In the genomic region with DNA sequence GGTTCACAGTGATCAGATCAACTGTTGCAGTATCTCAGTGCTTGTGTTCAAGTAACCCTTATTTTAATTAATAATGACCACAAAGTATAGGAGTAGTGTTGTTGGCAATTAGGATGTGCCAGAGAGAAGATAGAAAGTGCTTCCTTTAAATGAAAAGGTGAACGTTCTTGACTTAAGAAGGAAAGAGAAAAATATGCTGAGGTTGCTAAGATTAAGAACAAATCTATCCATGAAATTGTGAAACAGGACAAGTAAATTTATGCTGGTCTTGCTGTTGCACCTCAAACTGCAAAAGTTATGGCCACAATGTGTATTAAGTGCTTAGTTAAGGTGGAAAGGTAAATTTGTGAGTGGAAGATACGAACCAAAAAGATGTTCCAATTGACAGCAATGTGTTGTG, we compare ENCODE assay signal across 19 cellular contexts.
DNase-seq lines count a peak whose midpoint lies in the region; ATAC-seq, FAIRE-seq and TF ChIP-seq lines count a peak whose summit lies in the region.
"Had no signal": no experiment of that assay in that cellular context is flagged by ENCODE, and none has a peak within 500 bp of the region (broad histone marks: within the 10 kb centered on the region; RNA-seq: fewer than 3 reads in every experiment).

No MANE protein-coding gene starts in this region.

- ATAC-seq in A549 (no peak), PC-3 (no peak), K562 (no peak), T-helper 17 cell (no peak)
- ATAC-seq: GM23338, HCT116 had no signal

- no peaks in the 10 kb centered on the region for H3F3A ChIP-seq in PC-3 (ENCODE audit: low read length, unreplicated experiment)

- POLR2A ChIA-PET in A549 (lab: Yijun Ruan, JAX) (no interaction called here), PC-3 (lab: Charles Lee; ENCODE audit: unreplicated experiment) (no interaction called here), K562 (lab: Yijun Ruan, JAX) (no interaction called here)

- no peak overlapping the region for H3K27ac Mint-ChIP-seq in T-helper 17 cell
- H3K27ac Mint-ChIP-seq: CD4-positive, alpha-beta memory T cell; GM23338; H9 had no signal

- H3K4me3 Mint-ChIP-seq in T-helper 17 cell = no peak overlapping the region
- H3K4me3 Mint-ChIP-seq: CD4-positive, alpha-beta memory T cell; GM23338; H9 had no signal

- TF ChIP-seq POLR2A in A549 (IDR thresholded peaks at IDR 0.05; ENCODE audit: low read length) = no peak
- TF ChIP-seq POLR2A in K562 (conservative IDR thresholded peaks at IDR 0.05) = no peak

- H3K4me2 ChIP-seq in A549 = no peak overlapping the region
- H3K4me2 ChIP-seq in PC-3 (ENCODE audit: low read length) = 0 out of 2 replicates have a peak overlapping the region, but pooled peaks have one; percentile 67
- H3K4me2 ChIP-seq in K562 (ENCODE audit: insufficient read depth, low read length) = no peak overlapping the region
- H3K4me2 ChIP-seq: GM23338 had no signal

- BruUV-seq in PC-3 (replicated peaks; lab: Mats Ljungman, UMichigan) = no TSS peak
- no TSS peak for BruUV-seq in K562 (replicated peaks; lab: Mats Ljungman, UMichigan)

- H3K9ac ChIP-seq in PC-3 (ENCODE audit: low read length) (no peak overlapping the region), K562 (ENCODE audit: insufficient read depth in 1 of 2, low read depth in 2 of 2, low read length in 2 of 2) (no peak overlapping the region)

- intact Hi-C loops in PC-3 (cut with micrococcal nuclease) = no loop called here
- intact Hi-C loops in K562 (cut with micrococcal nuclease) = no loop called here

- no peaks in the 10 kb centered on the region for H3K79me2 ChIP-seq in PC-3 (ENCODE audit: low read length)
- no peaks in the 10 kb centered on the region for H3K79me2 ChIP-seq in K562 (ENCODE audit: control insufficient read depth, insufficient read depth, low read length)

- no peak for TF ChIP-seq CTCF in A549 (IDR thresholded peaks at IDR 0.05)
- TF ChIP-seq CTCF in PC-3 (conservative IDR thresholded peaks at IDR 0.05; ENCODE audit: low read depth, low read length) = no peak
- TF ChIP-seq CTCF in K562 (IDR thresholded peaks at IDR 0.05 in 2 of 3, conservative IDR thresholded peaks at IDR 0.05 in 1 of 3; ENCODE audit: insufficient read depth in 2 of 3, low read depth in 1 of 3, low read length in 3 of 3) = no peak

- TF ChIP-seq RAD21 in A549 (conservative IDR thresholded peaks at IDR 0.05 in 1 of 2, IDR thresholded peaks at IDR 0.05 in 1 of 2) (no peak), K562 (CRISPR knock-in tag; conservative IDR thresholded peaks at IDR 0.05 in 1 of 2, IDR thresholded peaks at IDR 0.05 in 1 of 2) (no peak)

- no peaks in the 10 kb centered on the region for H3K9me1 ChIP-seq in K562 (ENCODE audit: control insufficient read depth, insufficient read depth, low read length)

- no peaks in the 10 kb centered on the region for H3K9me2 ChIP-seq in PC-3 (replicated peaks; ENCODE audit: low read length)

- in situ Hi-C loops in K562 (cut with MboI) = no loop called here

- no peaks in the 10 kb centered on the region for H3K27me3 ChIP-seq in PC-3 (ENCODE audit: low read length)
- H3K27me3 ChIP-seq in K562 (ENCODE audit: control insufficient read depth in 2 of 2, insufficient read depth in 2 of 2, low read length in 2 of 2) = no peaks in the 10 kb centered on the region

- H2AFZ ChIP-seq in PC-3 (ENCODE audit: low read length) (no peak overlapping the region), K562 (ENCODE audit: low read depth, low read length) (no peak overlapping the region)
- H2AFZ ChIP-seq: GM23338 had no signal

- H3K4me3 ChIP-seq in A549 (no peak overlapping the region), PC-3 (ENCODE audit: low read length) (no peak overlapping the region), K562 (no peak overlapping the region)
- H3K4me3 ChIP-seq: GM23338 had no signal

- H3K36me3 ChIP-seq in PC-3 (ENCODE audit: low read depth, low read length) (no peaks in the 10 kb centered on the region), K562 (ENCODE audit: control insufficient read depth, insufficient read depth, low read length) (no peaks in the 10 kb centered on the region)

- FAIRE-seq in A549 (lab: Jason Lieb, UNC) (no peak), K562 (lab: Jason Lieb, UNC) (no peak)
- FAIRE-seq: GM12891, GM18507 had no signal

- H3K4me1 ChIP-seq in A549 (peaks cover 41% of the 10 kb centered on the region), PC-3 (ENCODE audit: insufficient read depth, low read length) (peaks cover 34% of the 10 kb centered on the region), K562 (replicated peaks in 1 of 2; ENCODE audit: control insufficient read depth in 2 of 2, insufficient read depth in 2 of 2, low read length in 2 of 2) (no peaks in the 10 kb centered on the region)

- H3K9me3 ChIP-seq in A549 (no peaks in the 10 kb centered on the region), PC-3 (ENCODE audit: low read length) (peaks cover under 1% of the 10 kb centered on the region; the same call in 1 of the 2 replicates), K562 (replicated peaks; ENCODE audit: control insufficient read depth, insufficient read depth, low read depth, low read length) (no peaks in the 10 kb centered on the region), T-helper 17 cell (ENCODE audit: control insufficient read depth, low read length, poor library complexity, severe bottlenecking) (no peaks in the 10 kb centered on the region)

- H3K36me3 Mint-ChIP-seq in T-helper 17 cell (ENCODE audit: low read depth) = no peaks in the 10 kb centered on the region

- H3K27ac ChIP-seq in A549 (peak overlapping the region; percentile 14 to 65; a peak in 3 of 6 replicates), PC-3 (ENCODE audit: low read length) (no peak overlapping the region), K562 (ENCODE audit: extremely low read depth, low read depth, low read length) (no peak overlapping the region)

- H3K27me3 Mint-ChIP-seq in T-helper 17 cell = peaks cover 19% of the 10 kb centered on the region

- H3K4me1 Mint-ChIP-seq in T-helper 17 cell = no peaks in the 10 kb centered on the region
- H3K4me1 Mint-ChIP-seq: CD4-positive, alpha-beta memory T cell had no signal

- DNase-seq in A549 (ENCODE audit: low read depth in 1 of 2, low spot score in 1 of 2) (no peak), PC-3 (no peak), K562 (ENCODE audit: extremely low read depth in 1 of 4, low spot score in 3 of 4) (no peak), T-helper 17 cell (no peak), superior temporal gyrus (ENCODE audit: extremely low spot score) (no peak)
- no peak for DNase-seq in activated naive CD4-positive, alpha-beta T cell (lab: John Stamatoyannopoulos, UW)
- DNase-seq: 8988T; C1 segment of cervical spinal cord; Calu3; CD4-positive, alpha-beta memory T cell; COR-L47; DMS53; DMS79 treated with DMSO at 0.1 percent for 48 hours; GF-D8; H9 had no signal

- no peak for TF ChIP-seq EP300 in A549 (IDR thresholded peaks at IDR 0.05)
- no peak for TF ChIP-seq EP300 in K562 (IDR thresholded peaks at IDR 0.05; ENCODE audit: low read length)

- H4K20me1 ChIP-seq in PC-3 (ENCODE audit: low read length) (no peaks in the 10 kb centered on the region), K562 (replicated peaks; ENCODE audit: control insufficient read depth, insufficient read depth, low read length) (no peaks in the 10 kb centered on the region)

- CTCF ChIA-PET in A549 (lab: Yijun Ruan, JAX) = no interaction called here
- CTCF ChIA-PET in PC-3 (lab: Charles Lee) = no interaction called here
- CTCF ChIA-PET in K562 (lab: Yijun Ruan, JAX; ENCODE audit: low intra/inter-chr PET ratio) = no interaction called here

- WGBS in A549 (ENCODE audit: missing lambda C conversion rate) = 24% methylated on average over 2 of the region's 2 CpGs
- 0% methylated on average over 2 of the region's 2 CpGs for WGBS in K562 (ENCODE audit: insufficient coverage, low coverage, missing lambda C conversion rate)

TF ChIP-seq in A549, 52 proteins besides CTCF, POLR2A, EP300 and RAD21:
- TF ChIP-seq MAFK (IDR thresholded peaks at IDR 0.05; ENCODE audit: partially characterized antibody) (peak; percentile 18), RFX5 (IDR thresholded peaks at IDR 0.05) (no peak), MAZ (IDR thresholded peaks at IDR 0.05; ENCODE audit: borderline replicate concordance, low read depth, low read length) (no peak), NPAS2 (CRISPR knock-in tag; IDR thresholded peaks at IDR 0.05; ENCODE audit: borderline replicate concordance) (no peak)
- TF ChIP-seq, protein P1, sequence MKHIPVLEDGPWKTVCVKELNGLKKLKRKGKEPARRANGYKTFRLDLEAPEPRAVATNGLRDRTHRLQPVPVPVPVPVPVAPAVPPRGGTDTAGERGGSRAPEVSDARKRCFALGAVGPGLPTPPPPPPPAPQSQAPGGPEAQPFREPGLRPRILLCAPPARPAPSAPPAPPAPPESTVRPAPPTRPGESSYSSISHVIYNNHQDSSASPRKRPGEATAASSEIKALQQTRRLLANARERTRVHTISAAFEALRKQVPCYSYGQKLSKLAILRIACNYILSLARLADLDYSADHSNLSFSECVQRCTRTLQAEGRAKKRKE (CRISPR knock-in tag; IDR thresholded peaks at IDR 0.05; ENCODE audit: low read depth) = no peak

TF ChIP-seq in K562, 482 proteins besides CTCF, POLR2A, EP300 and RAD21 (continues in another document):
- TF ChIP-seq ZNF232 (CRISPR knock-in tag; IDR thresholded peaks at IDR 0.05) (no peak), ZNF239 (CRISPR knock-in tag; IDR thresholded peaks at IDR 0.05) (no peak), C11orf30 (IDR thresholded peaks at IDR 0.05; ENCODE audit: low read depth) (0 out of 2 replicates have a peak, but pooled peaks have one; percentile 27), ZNF316 (IDR thresholded peaks at IDR 0.05) (peak; percentile 63), DPF2 (IDR thresholded peaks at IDR 0.05) (no peak), ZNF253 (CRISPR knock-in tag; conservative IDR thresholded peaks at IDR 0.05) (no peak), POLR2B (IDR thresholded peaks at IDR 0.05; ENCODE audit: low read depth, partially characterized antibody) (no peak), MIER1 (IDR thresholded peaks at IDR 0.05; ENCODE audit: low read depth) (no peak), ZNF121 (CRISPR knock-in tag; conservative IDR thresholded peaks at IDR 0.05) (no peak), EHMT2 (IDR thresholded peaks at IDR 0.05) (no peak), HDAC6 (IDR thresholded peaks at IDR 0.05; ENCODE audit: low read depth, low read length) (no peak), ELF4 (CRISPR knock-in tag; IDR thresholded peaks at IDR 0.05) (no peak)
- TF ChIP-seq, protein P2, sequence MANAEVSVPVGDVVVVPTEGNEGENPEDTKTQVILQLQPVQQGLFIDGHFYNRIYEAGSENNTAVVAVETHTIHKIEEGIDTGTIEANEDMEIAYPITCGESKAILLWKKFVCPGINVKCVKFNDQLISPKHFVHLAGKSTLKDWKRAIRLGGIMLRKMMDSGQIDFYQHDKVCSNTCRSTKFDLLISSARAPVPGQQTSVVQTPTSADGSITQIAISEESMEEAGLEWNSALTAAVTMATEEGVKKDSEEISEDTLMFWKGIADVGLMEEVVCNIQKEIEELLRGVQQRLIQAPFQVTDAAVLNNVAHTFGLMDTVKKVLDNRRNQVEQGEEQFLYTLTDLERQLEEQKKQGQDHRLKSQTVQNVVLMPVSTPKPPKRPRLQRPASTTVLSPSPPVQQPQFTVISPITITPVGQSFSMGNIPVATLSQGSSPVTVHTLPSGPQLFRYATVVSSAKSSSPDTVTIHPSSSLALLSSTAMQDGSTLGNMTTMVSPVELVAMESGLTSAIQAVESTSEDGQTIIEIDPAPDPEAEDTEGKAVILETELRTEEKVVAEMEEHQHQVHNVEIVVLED (CRISPR knock-in tag; IDR thresholded peaks at IDR 0.05) = no peak

Comparison
In these comparisons a context has a peak if more than half of its experiments do, and no peak if none do; other contexts are left out.
1. H3K27ac ChIP-seq: peak in A549 (2 of 2); none in PC-3 (single experiment) and K562 (single experiment).